In genomic region chr1:40338745-40339419, GRCh38 we compare ENCODE assay signal across 8 cellular contexts. TPM values are rescaled to one million over a fixed set of nuclear protein-coding genes. Genes with fewer than 3 reads are reported as not detected.
A peak's percentile ranks its signal among the peaks of the same experiment; 100 is the strongest.
DNase-seq lines count a peak whose midpoint lies in the region; TF ChIP-seq lines count a peak whose summit lies in the region.

No MANE protein-coding gene starts in this region.

- no peaks in the 10 kb centered on the region for H3K9me3 Mint-ChIP-seq in activated T-helper 1 cell treated with anti-CD3 and anti-CD28 coated beads, Interleukin-12 subunit alpha, Interleukin-12 subunit beta, Interleukin-2, Interleukin-4 antibody, amounts not matched to agents 30 ng/mL and 10 ng/mL and 1 ng/mL, durations not matched to agents 14 hours and 24 hours and 36 hours
- H3K9me3 Mint-ChIP-seq in nephron progenitor cell, result peaks cover 13% of the 10 kb centered on the region

- no peak overlapping the region for H3K4me3 ChIP-seq in Loucy (ENCODE audit: low read length, poor library complexity, severe bottlenecking)
- no peak overlapping the region for H3K4me3 ChIP-seq in fibroblast of mammary gland (ENCODE audit: control insufficient read depth, low read depth, low read length)

- intact Hi-C loops in activated T-helper 1 cell treated with anti-CD3 and anti-CD28 coated beads, Interleukin-12 subunit alpha, Interleukin-12 subunit beta, Interleukin-2, Interleukin-4 antibody, amounts not matched to agents 30 ng/mL and 10 ng/mL and 1 ng/mL, durations not matched to agents 14 hours and 24 hours and 36 hours (cut with micrococcal nuclease), result loop anchor here (1.0 to 2.0 kb wide), 8 partner anchors 24 to 255 kb away; partner anchors contain the start of gene RLF

- H3K36me3 Mint-ChIP-seq in activated T-helper 1 cell treated with anti-CD3 and anti-CD28 coated beads, Interleukin-12 subunit alpha, Interleukin-12 subunit beta, Interleukin-2, Interleukin-4 antibody, amounts not matched to agents 30 ng/mL and 10 ng/mL and 1 ng/mL, durations not matched to agents 14 hours and 24 hours and 36 hours (ENCODE audit: low read depth), result no peaks in the 10 kb centered on the region
- no peaks in the 10 kb centered on the region for H3K36me3 Mint-ChIP-seq in nephron progenitor cell (ENCODE audit: low read depth)

- H3F3A ChIP-seq in Loucy (ENCODE audit: low read depth), result no peaks in the 10 kb centered on the region

- H3K4me1 Mint-ChIP-seq in activated T-helper 1 cell treated with anti-CD3 and anti-CD28 coated beads, Interleukin-12 subunit alpha, Interleukin-12 subunit beta, Interleukin-2, Interleukin-4 antibody, amounts not matched to agents 30 ng/mL and 10 ng/mL and 1 ng/mL, durations not matched to agents 14 hours and 24 hours and 36 hours (ENCODE audit: low read depth), result peaks cover 53% of the 10 kb centered on the region
- H3K4me1 Mint-ChIP-seq in nephron progenitor cell, result peaks cover 5% of the 10 kb centered on the region

- H3K4me3 Mint-ChIP-seq in activated T-helper 1 cell treated with anti-CD3 and anti-CD28 coated beads, Interleukin-12 subunit alpha, Interleukin-12 subunit beta, Interleukin-2, Interleukin-4 antibody, amounts not matched to agents 30 ng/mL and 10 ng/mL and 1 ng/mL, durations not matched to agents 14 hours and 24 hours and 36 hours, result peak overlapping the region; percentile 38
- no peak overlapping the region for H3K4me3 Mint-ChIP-seq in nephron progenitor cell

- H4K20me1 ChIP-seq in Loucy (ENCODE audit: insufficient read depth, low read length, poor library complexity, severe bottlenecking), result no peaks in the 10 kb centered on the region

- H3K9me2 ChIP-seq in Loucy (replicated peaks; ENCODE audit: low read depth, low read length), result no peaks in the 10 kb centered on the region

- no peak overlapping the region for H3K9ac ChIP-seq in Loucy (ENCODE audit: low read depth, low read length, poor library complexity, severe bottlenecking)

- no peaks in the 10 kb centered on the region for H3K9me3 ChIP-seq in Loucy (ENCODE audit: insufficient read depth, low read depth, low read length)

- H3K27me3 Mint-ChIP-seq in activated T-helper 1 cell treated with anti-CD3 and anti-CD28 coated beads, Interleukin-12 subunit alpha, Interleukin-12 subunit beta, Interleukin-2, Interleukin-4 antibody, amounts not matched to agents 30 ng/mL and 10 ng/mL and 1 ng/mL, durations not matched to agents 14 hours and 24 hours and 36 hours (ENCODE audit: insufficient read depth), result no peaks in the 10 kb centered on the region
- H3K27me3 Mint-ChIP-seq in nephron progenitor cell (ENCODE audit: low read depth, poor library complexity), result peaks cover 43% of the 10 kb centered on the region

- H2AFZ ChIP-seq in Loucy (ENCODE audit: low read length), result 0 out of 2 replicates have a peak overlapping the region, but pooled peaks have one; percentile 39

- no peaks in the 10 kb centered on the region for H3K27me3 ChIP-seq in Loucy (ENCODE audit: insufficient read depth, low read length, poor library complexity, severe bottlenecking)

- H3K4me1 ChIP-seq in Loucy (ENCODE audit: insufficient read depth, low read length, poor library complexity, severe bottlenecking), result no peaks in the 10 kb centered on the region

- no peaks in the 10 kb centered on the region for H3K79me2 ChIP-seq in Loucy (ENCODE audit: insufficient read depth, low read length)

- H3K4me2 ChIP-seq in Loucy (ENCODE audit: low read depth, low read length, poor library complexity, severe bottlenecking), result peak overlapping the region; percentile 39

- H3K36me3 ChIP-seq in Loucy (ENCODE audit: insufficient read depth, low read length), result no peaks in the 10 kb centered on the region

- DNase-seq in GF-D8 (lab: John Stamatoyannopoulos, UW) (peak; percentile 29), RKO (ENCODE audit: low spot score) (peak; percentile 77), fibroblast of mammary gland (ENCODE audit: low read depth) (peak; percentile 77), nephron progenitor cell (peak; percentile 91), OCI-M2 (lab: John Stamatoyannopoulos, UW; ENCODE audit: unreplicated experiment) (no peak)
- DNase-seq in activated T-helper 1 cell treated with anti-CD3 and anti-CD28 coated beads, Interleukin-12 subunit alpha, Interleukin-12 subunit beta, Interleukin-2, Interleukin-4 antibody, amounts not matched to agents 30 ng/mL and 10 ng/mL and 1 ng/mL, durations not matched to agents 14 hours and 24 hours and 36 hours (ENCODE audit: low spot score), result peak; percentile 84
- DNase-seq in stimulated activated naive CD4-positive, alpha-beta T cell (lab: John Stamatoyannopoulos, UW), result peak; percentile 75 to 90 (median 86)

- peak overlapping the region; percentile 75 for H3K27ac Mint-ChIP-seq in activated T-helper 1 cell treated with anti-CD3 and anti-CD28 coated beads, Interleukin-12 subunit alpha, Interleukin-12 subunit beta, Interleukin-2, Interleukin-4 antibody, amounts not matched to agents 30 ng/mL and 10 ng/mL and 1 ng/mL, durations not matched to agents 14 hours and 24 hours and 36 hours
- H3K27ac Mint-ChIP-seq in nephron progenitor cell, result no peak overlapping the region

- TF ChIP-seq CTCF in Loucy (conservative IDR thresholded peaks at IDR 0.05; ENCODE audit: low read length) (peak; percentile 99), fibroblast of mammary gland (conservative IDR thresholded peaks at IDR 0.05; ENCODE audit: control insufficient read depth, insufficient read depth, low read depth, low read length) (peak; percentile 99), nephron progenitor cell (IDR thresholded peaks at IDR 0.05) (peak; percentile 98)

RNA-seq across cellular contexts. Expression of gene COL9A2, which starts 21.8 kb away (rescaled TPM):
- total RNA-seq in activated T-helper 1 cell treated with anti-CD3 and anti-CD28 coated beads, Interleukin-12 subunit alpha, Interleukin-12 subunit beta, Interleukin-2, Interleukin-4 antibody, amounts not matched to agents 30 ng/mL and 10 ng/mL and 1 ng/mL, durations not matched to agents 14 hours and 24 hours and 36 hours, result 20.4 and 22.3 TPM in 2 replicates

RNA-seq across cellular contexts. Expression of gene SMAP2, which starts 34.6 kb away (rescaled TPM):
- total RNA-seq in activated T-helper 1 cell treated with anti-CD3 and anti-CD28 coated beads, Interleukin-12 subunit alpha, Interleukin-12 subunit beta, Interleukin-2, Interleukin-4 antibody, amounts not matched to agents 30 ng/mL and 10 ng/mL and 1 ng/mL, durations not matched to agents 14 hours and 24 hours and 36 hours, result 196 and 201 TPM in 2 replicates
